ENCODE assay signal across 18 cellular contexts in genomic region chr14:51082394-51082793, GRCh38.
"Had no signal": no experiment of that assay in that cellular context is flagged by ENCODE, and none has a peak within 500 bp of the region (broad histone marks: within the 10 kb centered on the region; RNA-seq: fewer than 3 reads in every experiment).

No MANE protein-coding gene starts in this region.

- H3K4me1 Mint-ChIP-seq: nephron progenitor cell had no signal

- H3K27me3 Mint-ChIP-seq: activated naive CD8-positive, alpha-beta T cell had no signal

- H3K27me3 ChIP-seq: dorsolateral prefrontal cortex, suprapubic skin had no signal

- H3K27ac ChIP-seq: lower lobe of right lung, suprapubic skin, WERI-Rb-1 had no signal

- H3K9me3 ChIP-seq: lower lobe of right lung, suprapubic skin had no signal

- H3K36me3 Mint-ChIP-seq: activated CD4-positive, alpha-beta memory T cell treated with anti-CD3 and anti-CD28 coated beads for 36 hours; activated CD8-positive, alpha-beta memory T cell treated with anti-CD3 and anti-CD28 coated beads, Interleukin-2, amount 10 ng/mL, durations not matched to agents 7 days and 5 days; mesothelial cell of epicardium had no signal

- H3K27ac Mint-ChIP-seq: activated CD4-positive, alpha-beta memory T cell treated with anti-CD3 and anti-CD28 coated beads for 36 hours; activated CD8-positive, alpha-beta memory T cell treated with anti-CD3 and anti-CD28 coated beads, Interleukin-2, amount 10 ng/mL, durations not matched to agents 7 days and 5 days; activated naive CD8-positive, alpha-beta T cell; mesothelial cell of epicardium; nephron progenitor cell had no signal

- DNase-seq: activated CD4-positive, alpha-beta memory T cell treated with anti-CD3 and anti-CD28 coated beads for 36 hours; activated CD8-positive, alpha-beta memory T cell treated with anti-CD3 and anti-CD28 coated beads, Interleukin-2, amount 10 ng/mL, durations not matched to agents 7 days and 5 days; amniotic stem cell; caudate nucleus; dorsolateral prefrontal cortex; lower lobe of right lung; nephron progenitor cell; nucleus accumbens; stimulated activated CD4-positive, alpha-beta T cell treated with anti-CD3 and anti-CD28 coated beads, Interleukin-2, amount 100 ng/mL, for 24 hours; stimulated activated naive CD4-positive, alpha-beta T cell treated with Interleukin-2 at 50 U/mL for 16 hours; SW 1271; T-helper 2 cell; trophoblast cell; WERI-Rb-1 had no signal

- ATAC-seq: activated CD8-positive, alpha-beta memory T cell treated with anti-CD3 and anti-CD28 coated beads, Interleukin-2, amount 10 ng/mL, durations not matched to agents 7 days and 5 days; lower lobe of right lung had no signal

- H3K36me3 ChIP-seq: lower lobe of right lung, suprapubic skin, WERI-Rb-1 had no signal

- H3K9me3 Mint-ChIP-seq: activated CD4-positive, alpha-beta memory T cell treated with anti-CD3 and anti-CD28 coated beads for 36 hours; mesothelial cell of epicardium; nephron progenitor cell had no signal

- H3K4me3 ChIP-seq: dorsolateral prefrontal cortex, lower lobe of right lung, suprapubic skin had no signal

- H3K4me1 ChIP-seq: lower lobe of right lung had no signal

- H3K4me3 Mint-ChIP-seq: activated CD4-positive, alpha-beta memory T cell treated with anti-CD3 and anti-CD28 coated beads for 36 hours; activated CD8-positive, alpha-beta memory T cell treated with anti-CD3 and anti-CD28 coated beads, Interleukin-2, amount 10 ng/mL, durations not matched to agents 7 days and 5 days; activated naive CD8-positive, alpha-beta T cell; mesothelial cell of epicardium; nephron progenitor cell had no signal

- FAIRE-seq: colon had no signal
